Comparison of ENCODE assay signal across 32 cellular contexts in the genomic region with DNA sequence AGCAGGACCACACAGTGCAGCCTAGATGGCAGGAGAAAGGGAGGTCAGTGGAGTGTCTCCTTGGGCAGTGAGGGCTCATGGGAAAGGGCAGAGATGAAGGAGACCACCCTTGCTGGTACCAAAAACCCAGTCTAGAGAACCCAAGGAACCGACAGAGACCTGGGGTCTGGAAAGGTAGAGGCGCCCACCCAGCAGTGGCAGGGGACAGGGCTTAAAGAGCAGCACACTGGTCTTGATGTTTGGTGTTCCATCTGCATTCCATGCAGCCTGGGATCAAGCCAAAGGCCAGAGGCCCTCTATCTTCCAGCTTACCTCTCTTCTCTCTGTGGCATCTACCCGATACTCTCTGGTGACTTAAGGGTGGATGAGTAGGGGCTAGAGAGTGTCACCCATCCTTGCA.
"Had no signal": no experiment of that assay in that cellular context is flagged by ENCODE, and none has a peak within 500 bp of the region (broad histone marks: within the 10 kb centered on the region; RNA-seq: fewer than 3 reads in every experiment).

No MANE protein-coding gene starts in this region.

- H3K9me3 Mint-ChIP-seq: activated CD4-positive, alpha-beta memory T cell treated with anti-CD3 and anti-CD28 coated beads, Interleukin-2, amount 10 ng/mL, durations not matched to agents 7 days and 5 days; activated naive CD4-positive, alpha-beta T cell treated with anti-CD3 and anti-CD28 coated beads, Interleukin-2, amount 50 U/mL, for 24 hours; activated naive CD8-positive, alpha-beta T cell treated with anti-CD3 and anti-CD28 coated beads, Interleukin-2, amount 10 ng/mL, durations not matched to agents 7 days and 5 days; activated T-cell treated with anti-CD3 and anti-CD28 coated beads, Interleukin-2, amount 50 U/mL, for 24 hours; activated T-helper 2 cell treated with anti-CD3 and anti-CD28 coated beads, Interferon-gamma antibody, Interleukin-2, Interleukin-4, amounts not matched to agents 10 μg/mL and 5 μg/mL and 100 μg/mL, durations not matched to agents 14 hours and 24 hours and 36 hours had no signal

- H3K36me3 ChIP-seq: ascending aorta, breast epithelium, Peyer's patch, WERI-Rb-1 had no signal

- H3K27me3 ChIP-seq: ascending aorta, Peyer's patch had no signal

- H3K4me3 ChIP-seq: ascending aorta, breast epithelium, Peyer's patch had no signal

- H3K27me3 Mint-ChIP-seq: activated CD4-positive, alpha-beta memory T cell treated with anti-CD3 and anti-CD28 coated beads, Interleukin-2, amount 10 ng/mL, durations not matched to agents 7 days and 5 days; activated naive CD4-positive, alpha-beta T cell treated with anti-CD3 and anti-CD28 coated beads, Interleukin-2, amount 50 U/mL, for 24 hours; activated naive CD8-positive, alpha-beta T cell treated with anti-CD3 and anti-CD28 coated beads, Interleukin-2, amount 10 ng/mL, durations not matched to agents 7 days and 5 days had no signal

- H3K27ac Mint-ChIP-seq: activated CD4-positive, alpha-beta memory T cell treated with anti-CD3 and anti-CD28 coated beads, Interleukin-2, amount 10 ng/mL, durations not matched to agents 7 days and 5 days; activated naive CD8-positive, alpha-beta T cell treated with anti-CD3 and anti-CD28 coated beads, Interleukin-2, amount 10 ng/mL, durations not matched to agents 7 days and 5 days; activated T-cell treated with anti-CD3 and anti-CD28 coated beads, Interleukin-2, amount 50 U/mL, for 24 hours; activated T-helper 2 cell treated with anti-CD3 and anti-CD28 coated beads, Interferon-gamma antibody, Interleukin-2, Interleukin-4, amounts not matched to agents 10 μg/mL and 5 μg/mL and 100 μg/mL, durations not matched to agents 14 hours and 24 hours and 36 hours; IgD-negative memory B cell had no signal

- H3K4me1 ChIP-seq: ascending aorta, breast epithelium, Peyer's patch had no signal

- H3K4me1 Mint-ChIP-seq: activated CD4-positive, alpha-beta memory T cell treated with anti-CD3 and anti-CD28 coated beads, Interleukin-2, amount 10 ng/mL, durations not matched to agents 7 days and 5 days; activated naive CD4-positive, alpha-beta T cell treated with anti-CD3 and anti-CD28 coated beads, Interleukin-2, amount 50 U/mL, for 24 hours; activated naive CD8-positive, alpha-beta T cell treated with anti-CD3 and anti-CD28 coated beads, Interleukin-2, amount 10 ng/mL, durations not matched to agents 7 days and 5 days; IgD-negative memory B cell had no signal

- DNase-seq: activated CD4-positive, alpha-beta memory T cell treated with anti-CD3 and anti-CD28 coated beads, Interleukin-2, amount 10 ng/mL, durations not matched to agents 7 days and 5 days; activated CD4-positive, alpha-beta T cell treated with anti-CD3 and anti-CD28 coated beads for 1 hour; activated CD4-positive, alpha-beta T cell treated with anti-CD3 and anti-CD28 coated beads for 48 hours; activated CD4-positive, CD25-positive, alpha-beta regulatory T cell; activated gamma-delta T cell; activated naive CD4-positive, alpha-beta T cell treated with Interleukin-2 at 50 U/mL for 16 hours; activated naive CD8-positive, alpha-beta T cell treated with anti-CD3 and anti-CD28 coated beads, Interleukin-2, amount 10 ng/mL, durations not matched to agents 7 days and 5 days; activated T-cell treated with anti-CD3 and anti-CD28 coated beads, Interleukin-2, amount 50 U/mL, for 24 hours; amygdala; Karpas-422; KBM-7; NCI-H1105; NCI-H1436; NCI-H1694; NCI-H1930; NCI-H2081 treated with DMSO at 0.1 percent for 48 hours; NCI-H226; NCI-H446 treated with DMSO at 0.1 percent for 48 hours; NCI-H524 treated with DMSO at 0.1 percent for 48 hours; PC-3; Peyer's patch; RPMI8226; SW 1271; T-helper 1 cell; T-helper 2 cell; T-helper 9 cell; WERI-Rb-1 had no signal

- ATAC-seq: PC-3 had no signal

- H3K27ac ChIP-seq: ascending aorta, breast epithelium, Peyer's patch, WERI-Rb-1 had no signal

- H3K4me3 Mint-ChIP-seq: activated CD4-positive, alpha-beta memory T cell treated with anti-CD3 and anti-CD28 coated beads, Interleukin-2, amount 10 ng/mL, durations not matched to agents 7 days and 5 days; activated naive CD4-positive, alpha-beta T cell treated with anti-CD3 and anti-CD28 coated beads, Interleukin-2, amount 50 U/mL, for 24 hours; activated naive CD8-positive, alpha-beta T cell treated with anti-CD3 and anti-CD28 coated beads, Interleukin-2, amount 10 ng/mL, durations not matched to agents 7 days and 5 days; activated T-cell treated with anti-CD3 and anti-CD28 coated beads, Interleukin-2, amount 50 U/mL, for 24 hours; IgD-negative memory B cell had no signal

- H3K9me3 ChIP-seq: ascending aorta, breast epithelium, Peyer's patch had no signal

- H3K36me3 Mint-ChIP-seq: activated naive CD4-positive, alpha-beta T cell treated with anti-CD3 and anti-CD28 coated beads, Interleukin-2, amount 50 U/mL, for 24 hours; activated naive CD8-positive, alpha-beta T cell treated with anti-CD3 and anti-CD28 coated beads, Interleukin-2, amount 10 ng/mL, durations not matched to agents 7 days and 5 days; IgD-negative memory B cell had no signal
